In the genomic region with DNA sequence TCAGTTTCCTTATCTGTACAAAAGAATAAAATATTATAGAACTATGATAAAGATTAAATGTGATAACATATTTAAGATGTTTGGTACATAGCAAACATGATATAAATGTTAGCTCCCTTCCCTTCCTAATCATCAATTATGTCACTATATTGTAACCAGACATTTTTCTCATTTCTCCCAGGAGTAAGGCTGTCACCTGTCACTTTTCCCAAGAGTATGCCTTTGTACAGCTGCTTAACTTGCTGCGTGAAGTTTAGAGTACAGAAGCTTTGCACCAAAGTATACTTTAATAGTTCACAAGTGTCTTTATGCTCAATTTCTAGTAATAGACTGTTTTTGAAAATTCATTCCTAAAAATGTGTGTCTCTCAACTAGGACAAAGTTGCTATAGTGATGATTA, we compare ENCODE assay signal across 7 cellular contexts.
"Had no signal": no experiment of that assay in that cellular context is flagged by ENCODE, and none has a peak within 500 bp of the region (broad histone marks: within the 10 kb centered on the region; RNA-seq: fewer than 3 reads in every experiment).

No MANE protein-coding gene starts in this region.

- FAIRE-seq: HepG2, HTR-8/SVneo, K562 had no signal

- ATAC-seq: HepG2, K562 had no signal

- H3K4me3 ChIP-seq: K562 had no signal

- DNase-seq: IMR-90, KBM-7, KG1 had no signal

- H3K27ac ChIP-seq: HL-60 had no signal
